ENCODE assay signal across 18 cellular contexts in genomic region chr19:30593975-30594925, GRCh38.
DNase-seq lines count a peak whose midpoint lies in the region; ATAC-seq and TF ChIP-seq lines count a peak whose summit lies in the region.
"Had no signal": no experiment of that assay in that cellular context is flagged by ENCODE, and none has a peak within 500 bp of the region (broad histone marks: within the 10 kb centered on the region; RNA-seq: fewer than 3 reads in every experiment).

No MANE protein-coding gene starts in this region.

- no peak overlapping the region for H3K4me3 Mint-ChIP-seq in GM23338
- H3K4me3 Mint-ChIP-seq: CD14-positive monocyte, HFFc6 had no signal

- no peaks in the 10 kb centered on the region for H3K36me3 Mint-ChIP-seq in GM23338 (ENCODE audit: low read depth)
- H3K36me3 Mint-ChIP-seq: CD14-positive monocyte had no signal

- no peak for TF ChIP-seq POLR2A in esophagus muscularis mucosa (IDR thresholded peaks at IDR 0.05; ENCODE audit: low read depth)

- WGBS in esophagus muscularis mucosa, result 67% methylated on average over 13 of the region's 19 CpGs

- intact Hi-C loops in esophagus muscularis mucosa (cut with DNase I), result no loop called here

- peaks cover 23% of the 10 kb centered on the region for H3K4me1 ChIP-seq in GM23338 (ENCODE audit: insufficient read depth)
- peaks cover 0 to 25% (median 16%) of the 10 kb centered on the region in 4 donors for H3K4me1 ChIP-seq in esophagus muscularis mucosa
- H3K4me1 ChIP-seq: Peyer's patch, SJCRH30 had no signal

- no peaks in the 10 kb centered on the region for H3F3A ChIP-seq in GM23338 (replicated peaks; ENCODE audit: low read depth)

- H3K4me3 ChIP-seq in GM23338, result no peak overlapping the region
- no peak overlapping the region for H3K4me3 ChIP-seq in esophagus muscularis mucosa
- H3K4me3 ChIP-seq: Peyer's patch, SJCRH30 had no signal

- H3K27me3 Mint-ChIP-seq in GM23338 (ENCODE audit: insufficient read depth, low read depth, poor library complexity), result peaks cover 5% of the 10 kb centered on the region

- peaks cover 5% of the 10 kb centered on the region; the same call in 1 of the 3 replicates for H3K9me3 Mint-ChIP-seq in GM23338

- TF ChIP-seq CTCF in GM23338 (conservative IDR thresholded peaks at IDR 0.05; ENCODE audit: low read depth in 2 of 2), result no peak
- no peak for TF ChIP-seq CTCF in esophagus muscularis mucosa (IDR thresholded peaks at IDR 0.05)

- H3K36me3 ChIP-seq in GM23338 (ENCODE audit: insufficient read depth) (no peaks in the 10 kb centered on the region), esophagus muscularis mucosa (no peaks in the 10 kb centered on the region)
- H3K36me3 ChIP-seq: Peyer's patch, SJCRH30 had no signal

- H4K20me1 ChIP-seq in GM23338 (replicated peaks; ENCODE audit: insufficient read depth), result no peaks in the 10 kb centered on the region

- no peaks in the 10 kb centered on the region for H3K79me2 ChIP-seq in GM23338 (replicated peaks; ENCODE audit: insufficient read depth)

- no peak overlapping the region for H3K27ac ChIP-seq in GM23338 (ENCODE audit: low read depth)
- H3K27ac ChIP-seq in esophagus muscularis mucosa (replicated peaks in 1 of 4), result no peak overlapping the region
- H3K27ac ChIP-seq: Peyer's patch, SJCRH30 had no signal

- no peak for TF ChIP-seq EP300 in esophagus muscularis mucosa (IDR thresholded peaks at IDR 0.05)

- H3K27me3 ChIP-seq in GM23338 (ENCODE audit: insufficient read depth) (no peaks in the 10 kb centered on the region), esophagus muscularis mucosa (peaks cover 0 to 16% (median 0%) of the 10 kb centered on the region in 4 donors)
- H3K27me3 ChIP-seq: Peyer's patch, SJCRH30 had no signal

- H3K9me2 ChIP-seq in GM23338 (ENCODE audit: insufficient read depth), result peaks cover 11% of the 10 kb centered on the region

- H3K27ac Mint-ChIP-seq in GM23338, result no peak overlapping the region
- H3K27ac Mint-ChIP-seq: CD14-positive monocyte, HFFc6 had no signal

- H3K9me3 ChIP-seq in esophagus muscularis mucosa, result no peaks in the 10 kb centered on the region
- H3K9me3 ChIP-seq: Peyer's patch, SJCRH30 had no signal

- H3K4me1 Mint-ChIP-seq in GM23338, result peaks cover 41% of the 10 kb centered on the region
- H3K4me1 Mint-ChIP-seq: CD14-positive monocyte had no signal

- peak; percentile 35 for ATAC-seq in GM23338
- no peak for ATAC-seq in HG02970 (IDR thresholded peaks at IDR 0.05; ENCODE audit: low FRiP score, unreplicated experiment)

- DNase-seq in GM23338 (ENCODE audit: low spot score) (peak; percentile 28), NCI-H526 (lab: John Stamatoyannopoulos, UW) (peak; percentile 45 to 76), esophagus muscularis mucosa (ENCODE audit: extremely low spot score) (peak; percentile 87), retina (peak; percentile 65), NCI-H345 treated with DMSO at 0.1 percent for 48 hours (lab: John Stamatoyannopoulos, UW; ENCODE audit: unreplicated experiment) (no peak)
- DNase-seq in activated CD4-positive, alpha-beta T cell treated with anti-CD3 and anti-CD28 coated beads for 4 hours, result no peak
- DNase-seq: DMS53, GF-D8, HFFc6, IMR-90, NCI-H1105 treated with DMSO at 0.1 percent for 48 hours, NCI-H2029 treated with DMSO at 0.1 percent for 48 hours, NCI-H226, NCI-H524, Peyer's patch, SJCRH30 had no signal

- no peak overlapping the region for H2AFZ ChIP-seq in GM23338

- no peak overlapping the region for H3K4me2 ChIP-seq in GM23338

TF ChIP-seq in GM23338, 12 proteins besides CTCF, POLR2A, EP300 and RAD21:
- no peak for TF ChIP-seq NANOG (IDR thresholded peaks at IDR 0.05; ENCODE audit: borderline replicate concordance)

Comparison
In these comparisons a context has a peak if more than half of its experiments do, and no peak if none do; other contexts are left out.
1. DNase-seq: peak in GM23338 (single experiment), NCI-H526 (2 of 2), esophagus muscularis mucosa (single experiment) and retina (single experiment); none in activated CD4-positive, alpha-beta T cell treated with anti-CD3 and anti-CD28 coated beads for 4 hours (0 of 2) and NCI-H345 treated with DMSO at 0.1 percent for 48 hours (single experiment).